Comparison of ENCODE assay signal across 24 cellular contexts in the genomic region with DNA sequence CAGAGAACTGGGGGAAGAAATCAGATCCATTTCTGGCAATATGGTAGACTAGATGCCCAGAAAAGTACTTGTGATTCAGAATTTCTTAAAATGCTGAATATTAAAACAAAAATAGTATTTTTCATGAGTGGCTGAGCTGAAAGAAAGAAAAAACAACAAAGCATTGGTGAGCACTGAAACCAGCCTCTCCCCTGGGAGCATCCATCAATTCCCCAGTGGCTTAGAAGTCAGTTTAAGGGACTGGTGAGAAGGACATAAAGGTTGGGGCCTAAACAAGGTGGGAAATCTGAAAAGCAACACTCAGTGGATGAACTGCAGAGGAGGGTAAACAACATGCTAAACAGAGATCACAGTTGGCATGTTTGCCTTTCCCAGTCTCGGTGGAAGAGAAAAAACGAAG.
"Had no signal": no experiment of that assay in that cellular context is flagged by ENCODE, and none has a peak within 500 bp of the region (broad histone marks: within the 10 kb centered on the region; RNA-seq: fewer than 3 reads in every experiment).

No MANE protein-coding gene starts in this region.

- H3K9me3 ChIP-seq: body of pancreas, gastroesophageal sphincter, heart left ventricle, upper lobe of left lung had no signal

- H3K4me1 ChIP-seq: body of pancreas, gastroesophageal sphincter had no signal

- H3K9me3 Mint-ChIP-seq: activated CD8-positive, alpha-beta T cell treated with anti-CD3 and anti-CD28 coated beads for 36 hours had no signal

- ATAC-seq: activated CD8-positive, alpha-beta memory T cell treated with anti-CD3 and anti-CD28 coated beads, Interleukin-2, amount 10 ng/mL, durations not matched to agents 7 days and 5 days; activated CD8-positive, alpha-beta T cell treated with anti-CD3 and anti-CD28 coated beads for 36 hours; activated naive CD8-positive, alpha-beta T cell treated with anti-CD3 and anti-CD28 coated beads, Interleukin-2, amount 50 U/mL, for 24 hours; body of pancreas; gastroesophageal sphincter; heart left ventricle; left cardiac atrium; sciatic nerve had no signal

- H3K27me3 ChIP-seq: body of pancreas, cardiac muscle cell, gastroesophageal sphincter, heart left ventricle, upper lobe of left lung had no signal

- H3K36me3 ChIP-seq: cardiac muscle cell, gastroesophageal sphincter, heart left ventricle, upper lobe of left lung had no signal

- H3K27ac Mint-ChIP-seq: activated CD4-positive, alpha-beta T cell treated with anti-CD3 and anti-CD28 coated beads, Interleukin-2, amount 10 ng/mL, durations not matched to agents 7 days and 5 days; activated CD8-positive, alpha-beta memory T cell treated with anti-CD3 and anti-CD28 coated beads, Interleukin-2, amount 10 ng/mL, durations not matched to agents 7 days and 5 days; activated CD8-positive, alpha-beta T cell treated with anti-CD3 and anti-CD28 coated beads for 36 hours; activated naive CD8-positive, alpha-beta T cell treated with anti-CD3 and anti-CD28 coated beads, Interleukin-2, amount 50 U/mL, for 24 hours had no signal

- H3K4me1 Mint-ChIP-seq: activated CD8-positive, alpha-beta memory T cell treated with anti-CD3 and anti-CD28 coated beads, Interleukin-2, amount 10 ng/mL, durations not matched to agents 7 days and 5 days had no signal

- H3K4me3 Mint-ChIP-seq: activated CD4-positive, alpha-beta T cell treated with anti-CD3 and anti-CD28 coated beads, Interleukin-2, amount 10 ng/mL, durations not matched to agents 7 days and 5 days; activated CD8-positive, alpha-beta memory T cell treated with anti-CD3 and anti-CD28 coated beads, Interleukin-2, amount 10 ng/mL, durations not matched to agents 7 days and 5 days; activated CD8-positive, alpha-beta T cell treated with anti-CD3 and anti-CD28 coated beads for 36 hours; activated naive CD8-positive, alpha-beta T cell treated with anti-CD3 and anti-CD28 coated beads, Interleukin-2, amount 50 U/mL, for 24 hours had no signal

- H3K4me2 ChIP-seq: smooth muscle cell had no signal

- DNase-seq: activated CD4-positive, alpha-beta T cell treated with anti-CD3 and anti-CD28 coated beads, Interleukin-2, amount 10 ng/mL, durations not matched to agents 7 days and 5 days; activated CD4-positive, CD25-positive, alpha-beta regulatory T cell treated with anti-CD3 and anti-CD28 coated beads, Interleukin-2, amount 50 U/mL, for 72 hours; activated CD8-positive, alpha-beta memory T cell treated with anti-CD3 and anti-CD28 coated beads, Interleukin-2, amount 10 ng/mL, durations not matched to agents 7 days and 5 days; activated CD8-positive, alpha-beta T cell treated with anti-CD3 and anti-CD28 coated beads for 36 hours; activated gamma-delta T cell; activated naive CD4-positive, alpha-beta T cell treated with anti-CD3 and anti-CD28 coated beads, Interleukin-2, amount 50 U/mL, for 16 hours; activated naive CD8-positive, alpha-beta T cell treated with anti-CD3 and anti-CD28 coated beads, Interleukin-2, amount 50 U/mL, for 24 hours; activated T-cell treated with anti-CD3 and anti-CD28 coated beads for 4 hours; body of pancreas; cortex of kidney; heart left ventricle; islet precursor cell; left cardiac atrium; occipital lobe; stimulated activated CD4-positive, alpha-beta T cell treated with anti-CD3 and anti-CD28 coated beads, Interleukin-2, amount 100 ng/mL, for 48 hours; stimulated activated CD8-positive, alpha-beta memory T cell treated with anti-CD3 and anti-CD28 coated beads, Interleukin-4, amount 100 ng/mL, for 48 hours; stimulated activated naive CD4-positive, alpha-beta T cell; upper lobe of left lung had no signal

- H3K27ac ChIP-seq: body of pancreas, cardiac muscle cell, epithelial cell of prostate, gastroesophageal sphincter, heart left ventricle, upper lobe of left lung, VCaP had no signal

- H3K27me3 Mint-ChIP-seq: activated CD4-positive, alpha-beta T cell treated with anti-CD3 and anti-CD28 coated beads, Interleukin-2, amount 10 ng/mL, durations not matched to agents 7 days and 5 days; activated CD8-positive, alpha-beta memory T cell treated with anti-CD3 and anti-CD28 coated beads, Interleukin-2, amount 10 ng/mL, durations not matched to agents 7 days and 5 days; activated CD8-positive, alpha-beta T cell treated with anti-CD3 and anti-CD28 coated beads for 36 hours; activated naive CD8-positive, alpha-beta T cell treated with anti-CD3 and anti-CD28 coated beads, Interleukin-2, amount 50 U/mL, for 24 hours had no signal

- H3K4me3 ChIP-seq: body of pancreas, cardiac muscle cell, gastroesophageal sphincter, heart left ventricle, smooth muscle cell, upper lobe of left lung had no signal
